In the genomic region with DNA sequence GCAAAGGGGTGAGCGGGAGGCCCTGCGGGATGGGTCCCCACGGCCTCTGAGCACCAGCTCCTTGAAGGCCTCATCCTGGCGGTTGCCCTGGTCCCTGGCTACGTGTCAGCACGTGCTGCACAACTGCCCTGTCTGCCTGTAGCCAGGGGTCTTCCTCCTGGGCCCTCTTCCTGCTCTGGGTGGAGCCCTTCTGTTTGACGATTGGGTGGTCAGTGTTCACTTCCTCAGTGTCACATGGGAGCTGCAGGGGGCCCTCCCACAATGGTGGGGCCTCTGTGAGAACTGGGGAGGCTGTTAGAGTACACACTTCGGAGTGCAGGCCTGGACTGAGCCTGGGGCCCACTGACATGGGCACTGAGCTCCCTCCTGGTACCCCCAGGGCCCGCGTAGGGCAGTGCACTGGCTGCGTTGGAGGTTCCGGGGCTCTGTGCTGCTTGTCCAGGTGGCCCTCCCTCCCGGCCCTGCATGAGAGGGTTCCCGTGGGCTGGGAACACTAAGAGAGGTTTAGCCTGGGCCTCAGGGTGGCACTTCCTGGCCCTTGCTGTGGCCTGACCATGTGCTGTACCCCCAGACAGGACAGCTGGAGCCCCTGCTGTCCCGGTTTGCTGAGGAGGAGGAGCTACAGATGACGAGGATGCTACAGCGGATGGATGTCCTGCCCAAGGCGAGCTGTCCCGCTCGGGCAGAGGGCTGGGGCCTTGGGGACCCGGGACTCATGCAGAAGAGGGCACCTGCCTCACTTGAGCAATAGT, we compare ENCODE assay signal across 27 cellular contexts. TPM values are rescaled to one million over a fixed set of nuclear protein-coding genes. Genes with fewer than 3 reads are reported as not detected.
A peak's percentile ranks its signal among the peaks of the same experiment; 100 is the strongest.
DNase-seq lines count a peak whose midpoint lies in the region; ATAC-seq and TF ChIP-seq lines count a peak whose summit lies in the region.
"Had no signal": no experiment of that assay in that cellular context is flagged by ENCODE, and none has a peak within 500 bp of the region (broad histone marks: within the 10 kb centered on the region; RNA-seq: fewer than 3 reads in every experiment).

No MANE protein-coding gene starts in this region.

- POLR2A ChIA-PET in RWPE1 (lab: Yijun Ruan, JAX; ENCODE audit: low non-redundant PET): no interaction called here

- H3K4me3 ChIP-seq in left ventricle myocardium inferior: no peak overlapping the region
- H3K4me3 ChIP-seq: GM23248, left lung, ovary had no signal

- no peak overlapping the region for H3K27ac ChIP-seq in left ventricle myocardium inferior (replicated peaks)
- peak overlapping the region; percentile 22 for H3K27ac ChIP-seq in KOPT-K1 (ENCODE audit: low read depth, low read length, poor library complexity, severe bottlenecking)
- H3K27ac ChIP-seq in RWPE1: no peak overlapping the region
- H3K27ac ChIP-seq: C4-2B, GM23248, KMS-11, left lung, ovary, WERI-Rb-1 had no signal

- peaks cover 7% of the 10 kb centered on the region for H3K27me3 Mint-ChIP-seq in chondrocyte (ENCODE audit: low read depth)

- CTCF ChIA-PET in RWPE1 (lab: Yijun Ruan, JAX): no interaction called here

- no peak overlapping the region for H3K27ac Mint-ChIP-seq in chondrocyte (ENCODE audit: unreplicated experiment)
- no peak overlapping the region for H3K27ac Mint-ChIP-seq in stimulated activated effector memory CD8-positive, alpha-beta T cell treated with anti-CD3 and anti-CD28 coated beads, Interleukin-12 subunit alpha, Interleukin-12 subunit beta, amount 100 ng/mL, for 72 hours
- H3K27ac Mint-ChIP-seq: activated naive CD4-positive, alpha-beta T cell treated with anti-CD3 and anti-CD28 coated beads, Interleukin-2, amount 50 U/mL, for 24 hours; activated T-helper 1 cell treated with anti-CD3 and anti-CD28 coated beads, Interleukin-12 subunit alpha, Interleukin-12 subunit beta, Interleukin-2, Interleukin-4 antibody, amounts not matched to agents 30 ng/mL and 10 ng/mL and 1 ng/mL, durations not matched to agents 14 hours and 24 hours and 36 hours; HFFc6; mesothelial cell of epicardium; stimulated activated memory B cell treated with anti-CD40 and anti-IgM and Interleukin-4, amounts not matched to agents 10 μg/mL and 1 μg/mL and 100 μg/mL, for 72 hours had no signal

- no peaks in the 10 kb centered on the region for H3K36me3 Mint-ChIP-seq in chondrocyte (ENCODE audit: low read depth)
- H3K36me3 Mint-ChIP-seq in stimulated activated effector memory CD8-positive, alpha-beta T cell treated with anti-CD3 and anti-CD28 coated beads, Interleukin-12 subunit alpha, Interleukin-12 subunit beta, amount 100 ng/mL, for 72 hours: no peaks in the 10 kb centered on the region
- H3K36me3 Mint-ChIP-seq: activated naive CD4-positive, alpha-beta T cell treated with anti-CD3 and anti-CD28 coated beads, Interleukin-2, amount 50 U/mL, for 24 hours; mesothelial cell of epicardium; naive thymus-derived CD4-positive, alpha-beta T cell; stimulated activated memory B cell treated with anti-CD40 and anti-IgM and Interleukin-4, amounts not matched to agents 10 μg/mL and 1 μg/mL and 100 μg/mL, for 72 hours had no signal

- DNase-seq in Right ventricle myocardium inferior (ENCODE audit: missing footprints) (peak; percentile 42), left ventricle myocardium inferior (no peak), chondrocyte (ENCODE audit: low spot score) (peak; percentile 74), RWPE1 (ENCODE audit: low spot score) (no peak), NCI-H345 (lab: John Stamatoyannopoulos, UW) (no peak), DMS153 (lab: John Stamatoyannopoulos, UW) (no peak)
- DNase-seq in stimulated activated effector memory CD8-positive, alpha-beta T cell treated with anti-CD3 and anti-CD28 coated beads, Interleukin-12 subunit alpha, Interleukin-12 subunit beta, amount 100 ng/mL, for 72 hours (ENCODE audit: low spot score in 2 of 2): no peak
- DNase-seq: activated CD4-positive, alpha-beta T cell treated with anti-CD3 and anti-CD28 coated beads, Interleukin-2, amount 50 U/mL, for 1 hour; DMS79 treated with DMSO at 0.1 percent for 48 hours; GM23248; HFFc6; hippocampal formation; OCI-M1; ovary; stimulated activated CD4-positive, alpha-beta T cell treated with anti-CD3 and anti-CD28 coated beads, Interleukin-12 subunit alpha, Interleukin-12 subunit beta, amount 100 ng/mL, for 4 hours; stimulated activated CD4-positive, alpha-beta T cell treated with anti-CD3 and anti-CD28 coated beads, Interleukin-4, amount 100 ng/mL, for 24 hours; WERI-Rb-1 had no signal

- no peaks in the 10 kb centered on the region for H3K9me3 ChIP-seq in left ventricle myocardium inferior (replicated peaks)
- H3K9me3 ChIP-seq in KOPT-K1 (ENCODE audit: insufficient read depth, low read length, poor library complexity, severe bottlenecking): no peaks in the 10 kb centered on the region
- H3K9me3 ChIP-seq: left lung, ovary had no signal

- H3K4me1 Mint-ChIP-seq in chondrocyte (ENCODE audit: low read depth): peaks cover 18% of the 10 kb centered on the region
- H3K4me1 Mint-ChIP-seq in stimulated activated effector memory CD8-positive, alpha-beta T cell treated with anti-CD3 and anti-CD28 coated beads, Interleukin-12 subunit alpha, Interleukin-12 subunit beta, amount 100 ng/mL, for 72 hours: peaks cover under 1% of the 10 kb centered on the region
- H3K4me1 Mint-ChIP-seq: activated naive CD4-positive, alpha-beta T cell treated with anti-CD3 and anti-CD28 coated beads, Interleukin-2, amount 50 U/mL, for 24 hours; stimulated activated memory B cell treated with anti-CD40 and anti-IgM and Interleukin-4, amounts not matched to agents 10 μg/mL and 1 μg/mL and 100 μg/mL, for 72 hours had no signal

- H3K27me3 ChIP-seq in left ventricle myocardium inferior (ENCODE audit: low read depth): peaks cover 31% of the 10 kb centered on the region
- H3K27me3 ChIP-seq: ovary had no signal

- no peak overlapping the region for H3K4me3 Mint-ChIP-seq in chondrocyte (ENCODE audit: unreplicated experiment)
- no peak overlapping the region for H3K4me3 Mint-ChIP-seq in stimulated activated effector memory CD8-positive, alpha-beta T cell treated with anti-CD3 and anti-CD28 coated beads, Interleukin-12 subunit alpha, Interleukin-12 subunit beta, amount 100 ng/mL, for 72 hours
- H3K4me3 Mint-ChIP-seq: activated naive CD4-positive, alpha-beta T cell treated with anti-CD3 and anti-CD28 coated beads, Interleukin-2, amount 50 U/mL, for 24 hours; activated T-helper 1 cell treated with anti-CD3 and anti-CD28 coated beads, Interleukin-12 subunit alpha, Interleukin-12 subunit beta, Interleukin-2, Interleukin-4 antibody, amounts not matched to agents 30 ng/mL and 10 ng/mL and 1 ng/mL, durations not matched to agents 14 hours and 24 hours and 36 hours; central memory CD8-positive, alpha-beta T cell; HFFc6; mesothelial cell of epicardium; naive thymus-derived CD4-positive, alpha-beta T cell; stimulated activated memory B cell treated with anti-CD40 and anti-IgM and Interleukin-4, amounts not matched to agents 10 μg/mL and 1 μg/mL and 100 μg/mL, for 72 hours had no signal

- H3K9me3 Mint-ChIP-seq in chondrocyte (ENCODE audit: low read depth): no peaks in the 10 kb centered on the region
- H3K9me3 Mint-ChIP-seq in stimulated activated effector memory CD8-positive, alpha-beta T cell treated with anti-CD3 and anti-CD28 coated beads, Interleukin-12 subunit alpha, Interleukin-12 subunit beta, amount 100 ng/mL, for 72 hours: no peaks in the 10 kb centered on the region
- H3K9me3 Mint-ChIP-seq: activated naive CD4-positive, alpha-beta T cell treated with anti-CD3 and anti-CD28 coated beads, Interleukin-2, amount 50 U/mL, for 24 hours; activated T-helper 1 cell treated with anti-CD3 and anti-CD28 coated beads, Interleukin-12 subunit alpha, Interleukin-12 subunit beta, Interleukin-2, Interleukin-4 antibody, amounts not matched to agents 30 ng/mL and 10 ng/mL and 1 ng/mL, durations not matched to agents 14 hours and 24 hours and 36 hours; central memory CD8-positive, alpha-beta T cell; HFFc6; mesothelial cell of epicardium; naive thymus-derived CD4-positive, alpha-beta T cell; stimulated activated memory B cell treated with anti-CD40 and anti-IgM and Interleukin-4, amounts not matched to agents 10 μg/mL and 1 μg/mL and 100 μg/mL, for 72 hours had no signal

- TF ChIP-seq CTCF in left ventricle myocardium inferior (IDR thresholded peaks at IDR 0.05; ENCODE audit: borderline replicate concordance) (no peak), chondrocyte (IDR thresholded peaks at IDR 0.05) (no peak), RWPE1 (conservative IDR thresholded peaks at IDR 0.05; ENCODE audit: low read depth) (no peak)

- intact Hi-C loops in Right ventricle myocardium inferior (cut with DNase I) (no loop called here), left ventricle myocardium inferior (cut with micrococcal nuclease) (no loop called here)

- ATAC-seq in Right ventricle myocardium inferior: no peak
- peak; percentile 3 for ATAC-seq in stimulated activated effector memory CD8-positive, alpha-beta T cell treated with anti-CD3 and anti-CD28 coated beads, Interleukin-12 subunit alpha, Interleukin-12 subunit beta, amount 100 ng/mL, for 72 hours
- ATAC-seq: left lung; naive thymus-derived CD4-positive, alpha-beta T cell; stimulated activated memory B cell treated with anti-CD40 and anti-IgM and Interleukin-4, amounts not matched to agents 10 μg/mL and 1 μg/mL and 100 μg/mL, for 72 hours had no signal

- no peaks in the 10 kb centered on the region for H3K36me3 ChIP-seq in left ventricle myocardium inferior
- no peaks in the 10 kb centered on the region for H3K36me3 ChIP-seq in KOPT-K1 (ENCODE audit: insufficient read depth, low read length)
- H3K36me3 ChIP-seq: left lung, ovary, WERI-Rb-1 had no signal

- no peaks in the 10 kb centered on the region for H3K4me1 ChIP-seq in left ventricle myocardium inferior
- H3K4me1 ChIP-seq: left lung had no signal

RNA-seq across cellular contexts. Expression of gene DGCR6L, which starts 13.8 kb away (rescaled TPM):
- total RNA-seq in Right ventricle myocardium inferior: 44.2 TPM
- 45.2 TPM for total RNA-seq in left ventricle myocardium inferior
- total RNA-seq in chondrocyte: 45.7 to 52.6 TPM (median 47.2 TPM) in 3 replicates

RNA-seq across cellular contexts. Expression of gene RTN4R, which starts 38.0 kb away (rescaled TPM):
- 1.2 TPM for total RNA-seq in Right ventricle myocardium inferior
- total RNA-seq in left ventricle myocardium inferior: 0.96 TPM
- total RNA-seq in chondrocyte: 0.75 to 5.5 TPM (median 5.5 TPM) in 3 replicates
- total RNA-seq: GM23248 had no signal

Comparison
In these comparisons a context has a peak if more than half of its experiments do, and no peak if none do; other contexts are left out.
1. DNase-seq: peak in Right ventricle myocardium inferior (single experiment) and chondrocyte (single experiment); none in left ventricle myocardium inferior (single experiment), stimulated activated effector memory CD8-positive, alpha-beta T cell treated with anti-CD3 and anti-CD28 coated beads, Interleukin-12 subunit alpha, Interleukin-12 subunit beta, amount 100 ng/mL, for 72 hours (0 of 2), RWPE1 (single experiment), NCI-H345 (single experiment) and DMS153 (single experiment).